Comparison of ENCODE assay signal across 8 cellular contexts in the genomic region with DNA sequence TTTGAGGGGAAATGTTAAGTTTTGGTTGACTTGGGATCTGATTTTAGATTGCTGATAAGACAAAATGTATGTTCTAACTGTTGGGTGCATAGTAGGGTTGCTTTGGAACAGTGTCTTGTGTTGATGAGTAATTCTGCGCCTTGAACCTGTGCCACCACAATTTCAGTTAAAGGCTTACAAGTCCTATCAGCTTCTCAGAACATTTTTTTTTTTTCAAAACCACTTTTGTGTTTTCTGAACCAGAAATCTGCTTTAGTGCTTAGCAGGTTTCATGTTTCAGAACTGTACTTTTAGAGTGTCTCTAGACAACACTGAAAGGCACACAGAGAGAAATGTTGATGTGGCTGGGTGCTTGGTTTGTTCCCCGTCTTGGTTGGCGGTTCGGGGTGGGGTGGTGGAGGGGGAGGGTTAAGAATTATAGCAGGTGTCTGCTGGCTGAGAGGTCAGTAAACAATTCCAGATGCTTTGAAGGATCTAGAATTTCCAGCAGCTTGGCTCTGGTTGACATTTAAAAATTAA.
A peak's percentile ranks its signal among the peaks of the same experiment; 100 is the strongest.
DNase-seq lines count a peak whose midpoint lies in the region; ATAC-seq and TF ChIP-seq lines count a peak whose summit lies in the region.

No MANE protein-coding gene starts in this region.

- H3K27ac Mint-ChIP-seq in activated T-helper 2 cell treated with anti-CD3 and anti-CD28 coated beads, Interferon-gamma antibody, Interleukin-2, Interleukin-4, amounts not matched to agents 10 μg/mL and 5 μg/mL and 100 μg/mL, durations not matched to agents 14 hours and 24 hours and 36 hours: peak overlapping the region; percentile 54
- H3K27ac Mint-ChIP-seq in endodermal cell: no peak overlapping the region

- no peaks in the 10 kb centered on the region for H3K27me3 Mint-ChIP-seq in activated T-helper 2 cell treated with anti-CD3 and anti-CD28 coated beads, Interferon-gamma antibody, Interleukin-2, Interleukin-4, amounts not matched to agents 10 μg/mL and 5 μg/mL and 100 μg/mL, durations not matched to agents 14 hours and 24 hours and 36 hours (ENCODE audit: low read depth)
- H3K27me3 Mint-ChIP-seq in endodermal cell (ENCODE audit: insufficient read depth): no peaks in the 10 kb centered on the region

- TF ChIP-seq EP300 in transverse colon (IDR thresholded peaks at IDR 0.05; ENCODE audit: low read depth): no peak

- peaks cover 0 to 10% (median 2%) of the 10 kb centered on the region in 4 donors for H3K4me1 ChIP-seq in transverse colon
- H3K4me1 ChIP-seq in endodermal cell (ENCODE audit: control insufficient read depth, insufficient read depth, low read length): peaks cover 6% of the 10 kb centered on the region

- no peaks in the 10 kb centered on the region for H3K27me3 ChIP-seq in transverse colon
- H3K27me3 ChIP-seq in endodermal cell (ENCODE audit: control insufficient read depth, insufficient read depth, low read length, poor library complexity, severe bottlenecking): no peaks in the 10 kb centered on the region

- in situ Hi-C loops in KBM-7 (cut with MboI; ENCODE audit: low pct_unique_long_range_greater_than_20kb, low sequenced_read_pairs): no loop called here
- in situ Hi-C loops in transverse colon (cut with MboI; ENCODE audit: low pct_ligation_motif_present in 1 of 4, low pct_unique_long_range_greater_than_20kb in 1 of 4, low sequenced_read_pairs in 3 of 4): no loop called here

- DNase-seq in GM10266 (ENCODE audit: extremely low spot score) (peak; percentile 42), KBM-7 (peak; percentile 45), transverse colon (peak; percentile 48), SHP77 treated with DMSO at 0.1 percent for 48 hours (lab: John Stamatoyannopoulos, UW) (no peak), endodermal cell (no peak), cerebellar nuclear complex (lab: John Stamatoyannopoulos, UW) (no peak)
- peak; percentile 59 for DNase-seq in activated T-helper 2 cell treated with anti-CD3 and anti-CD28 coated beads, Interferon-gamma antibody, Interleukin-2, Interleukin-4, amounts not matched to agents 10 μg/mL and 5 μg/mL and 100 μg/mL, durations not matched to agents 14 hours and 24 hours and 36 hours (ENCODE audit: low spot score)

- H3K36me3 ChIP-seq in transverse colon: no peaks in the 10 kb centered on the region
- H3K36me3 ChIP-seq in endodermal cell (ENCODE audit: control insufficient read depth, insufficient read depth, low read length): no peaks in the 10 kb centered on the region

- WGBS in transverse colon (ENCODE audit: low coverage in 1 of 2), 2 donors: 36 to 48% methylated on average over 4 of the region's 4 CpGs
- WGBS in endodermal cell (ENCODE audit: insufficient coverage in 1 of 2, insufficient read length in 1 of 2), 2 experiments: 93% methylated on average over 4 of the region's 4 CpGs; no CpG with 5 or more reads in 1 of the 2 experiments

- H3K36me3 Mint-ChIP-seq in activated T-helper 2 cell treated with anti-CD3 and anti-CD28 coated beads, Interferon-gamma antibody, Interleukin-2, Interleukin-4, amounts not matched to agents 10 μg/mL and 5 μg/mL and 100 μg/mL, durations not matched to agents 14 hours and 24 hours and 36 hours (ENCODE audit: low read depth): peaks cover 13% of the 10 kb centered on the region
- no peaks in the 10 kb centered on the region for H3K36me3 Mint-ChIP-seq in endodermal cell (ENCODE audit: low read depth)

- H3K27ac ChIP-seq in transverse colon (peak overlapping the region in 3 of 4 donors; percentile 6 to 64 (median 47)), endodermal cell (ENCODE audit: low read depth, low read length) (no peak overlapping the region)

- intact Hi-C loops in activated T-helper 2 cell treated with anti-CD3 and anti-CD28 coated beads, Interferon-gamma antibody, Interleukin-2, Interleukin-4, amounts not matched to agents 10 μg/mL and 5 μg/mL and 100 μg/mL, durations not matched to agents 14 hours and 24 hours and 36 hours (cut with micrococcal nuclease): loop anchor here (2.0 to 5.0 kb wide), 4 partner anchors 41 to 179 kb away; a partner anchor contains a TSS
- intact Hi-C loops in transverse colon (cut with DNase I; ENCODE audit: low total_unique reads): no loop called here

- H3K9ac ChIP-seq in endodermal cell (ENCODE audit: extremely low read depth, low read length, poor library complexity, severe bottlenecking): no peak overlapping the region

- ATAC-seq in GM21528 (IDR thresholded peaks at IDR 0.05; ENCODE audit: low FRiP score, unreplicated experiment): peak; percentile 91

- H3K4me3 ChIP-seq in transverse colon: no peak overlapping the region
- H3K4me3 ChIP-seq in endodermal cell (ENCODE audit: low read length): no peak overlapping the region

- H3K9me3 ChIP-seq in transverse colon (no peaks in the 10 kb centered on the region), endodermal cell (ENCODE audit: control insufficient read depth, low read length) (no peaks in the 10 kb centered on the region)

- no peaks in the 10 kb centered on the region for H3K9me3 Mint-ChIP-seq in activated T-helper 2 cell treated with anti-CD3 and anti-CD28 coated beads, Interferon-gamma antibody, Interleukin-2, Interleukin-4, amounts not matched to agents 10 μg/mL and 5 μg/mL and 100 μg/mL, durations not matched to agents 14 hours and 24 hours and 36 hours
- no peaks in the 10 kb centered on the region for H3K9me3 Mint-ChIP-seq in endodermal cell

- peaks cover 54% of the 10 kb centered on the region for H3K4me1 Mint-ChIP-seq in activated T-helper 2 cell treated with anti-CD3 and anti-CD28 coated beads, Interferon-gamma antibody, Interleukin-2, Interleukin-4, amounts not matched to agents 10 μg/mL and 5 μg/mL and 100 μg/mL, durations not matched to agents 14 hours and 24 hours and 36 hours (ENCODE audit: low read depth)
- peaks cover 24% of the 10 kb centered on the region for H3K4me1 Mint-ChIP-seq in endodermal cell

- TF ChIP-seq CTCF in GM10266 (IDR thresholded peaks at IDR 0.05; ENCODE audit: control insufficient read depth, insufficient read depth, low read depth, missing control alignments) (no peak), transverse colon (IDR thresholded peaks at IDR 0.05) (no peak), endodermal cell (conservative IDR thresholded peaks at IDR 0.05) (no peak)

- no peak for TF ChIP-seq POLR2A in transverse colon (IDR thresholded peaks at IDR 0.05)

- H3K4me3 Mint-ChIP-seq in activated T-helper 2 cell treated with anti-CD3 and anti-CD28 coated beads, Interferon-gamma antibody, Interleukin-2, Interleukin-4, amounts not matched to agents 10 μg/mL and 5 μg/mL and 100 μg/mL, durations not matched to agents 14 hours and 24 hours and 36 hours (ENCODE audit: low read depth): no peak overlapping the region
- no peak overlapping the region for H3K4me3 Mint-ChIP-seq in endodermal cell

Comparison
In these comparisons a context has a peak if more than half of its experiments do, and no peak if none do; other contexts are left out.
1. DNase-seq: peak in GM10266 (single experiment), KBM-7 (single experiment), activated T-helper 2 cell treated with anti-CD3 and anti-CD28 coated beads, Interferon-gamma antibody, Interleukin-2, Interleukin-4, amounts not matched to agents 10 μg/mL and 5 μg/mL and 100 μg/mL, durations not matched to agents 14 hours and 24 hours and 36 hours (single experiment) and transverse colon (single experiment); none in SHP77 treated with DMSO at 0.1 percent for 48 hours (single experiment), endodermal cell (single experiment) and cerebellar nuclear complex (0 of 2).